8 cellular contexts compared by ENCODE assay signal in genomic region chrX:71283409-71284143, GRCh38. TPM values are rescaled to one million over a fixed set of nuclear protein-coding genes. Genes with fewer than 3 reads are reported as not detected.
DNase-seq lines count a peak whose midpoint lies in the region; ATAC-seq and TF ChIP-seq lines count a peak whose summit lies in the region.

A gene with protein sequence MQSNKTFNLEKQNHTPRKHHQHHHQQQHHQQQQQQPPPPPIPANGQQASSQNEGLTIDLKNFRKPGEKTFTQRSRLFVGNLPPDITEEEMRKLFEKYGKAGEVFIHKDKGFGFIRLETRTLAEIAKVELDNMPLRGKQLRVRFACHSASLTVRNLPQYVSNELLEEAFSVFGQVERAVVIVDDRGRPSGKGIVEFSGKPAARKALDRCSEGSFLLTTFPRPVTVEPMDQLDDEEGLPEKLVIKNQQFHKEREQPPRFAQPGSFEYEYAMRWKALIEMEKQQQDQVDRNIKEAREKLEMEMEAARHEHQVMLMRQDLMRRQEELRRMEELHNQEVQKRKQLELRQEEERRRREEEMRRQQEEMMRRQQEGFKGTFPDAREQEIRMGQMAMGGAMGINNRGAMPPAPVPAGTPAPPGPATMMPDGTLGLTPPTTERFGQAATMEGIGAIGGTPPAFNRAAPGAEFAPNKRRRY (plus strand): TSS chrX:71283635. CDS start chrX:71290638, 7,003 bp downstream.

- peaks cover 4% of the 10 kb centered on the region for H3K27me3 Mint-ChIP-seq in activated naive CD4-positive, alpha-beta T cell treated with anti-CD3 and anti-CD28 coated beads, Interleukin-2, amount 10 ng/mL, durations not matched to agents 7 days and 5 days

- peaks cover 24% of the 10 kb centered on the region for H3K4me1 Mint-ChIP-seq in activated naive CD4-positive, alpha-beta T cell treated with anti-CD3 and anti-CD28 coated beads, Interleukin-2, amount 10 ng/mL, durations not matched to agents 7 days and 5 days

- H3K27ac ChIP-seq in SK-N-MC (peak within 1 kb of the TSS; percentile 96), gastroesophageal sphincter (peak within 1 kb of the TSS; percentile 68 to 93 (median 88)), neutrophil (peak within 1 kb of the TSS; percentile 90), substantia nigra (ENCODE audit: low read depth, low read length, poor library complexity, severe bottlenecking) (peak within 1 kb of the TSS; percentile 87)

- H3K27me3 ChIP-seq in gastroesophageal sphincter (no peaks in the 10 kb centered on the region), neutrophil (no peaks in the 10 kb centered on the region)

- peak; percentile 82 for TF ChIP-seq POLR2A in NB4 (IDR thresholded peaks at IDR 0.05; ENCODE audit: extremely low read depth, insufficient read length)
- peak; percentile 46 to 50 for TF ChIP-seq POLR2A in gastroesophageal sphincter (IDR thresholded peaks at IDR 0.05)

- H3K4me3 ChIP-seq in HFF-Myc (replicated peaks; ENCODE audit: low read depth, low read length) = peak within 1 kb of the TSS; percentile 75
- peak within 1 kb of the TSS; percentile 97 for H3K4me3 ChIP-seq in NB4 (ENCODE audit: low read depth, low read length)
- H3K4me3 ChIP-seq in SK-N-MC = peak within 1 kb of the TSS; percentile 79
- peak within 1 kb of the TSS; percentile 50 to 63 for H3K4me3 ChIP-seq in gastroesophageal sphincter
- H3K4me3 ChIP-seq in neutrophil (ENCODE audit: low read depth in 1 of 2, low read length in 1 of 2) = peak within 1 kb of the TSS; percentile 69 to 76

- 55% methylated on average over 16 of the region's 56 CpGs; no CpG with 5 or more reads in 1 of the 2 donors for WGBS in gastroesophageal sphincter (ENCODE audit: low coverage in 1 of 2), 2 donors

- no peak for TF ChIP-seq EP300 in gastroesophageal sphincter (IDR thresholded peaks at IDR 0.05)

- H3K36me3 ChIP-seq in SK-N-MC (ENCODE audit: insufficient read depth, low read length) (peaks cover 34% of the 10 kb centered on the region), gastroesophageal sphincter (no peaks in the 10 kb centered on the region), neutrophil (no peaks in the 10 kb centered on the region)

- DNase-seq in GM03348 (ENCODE audit: low spot score) (peak; percentile 93), HFF-Myc (ENCODE audit: extremely low read depth, low read depth) (peak; percentile 97), NB4 (ENCODE audit: low read depth) (peak; percentile 98), SK-N-MC (ENCODE audit: low read depth, low spot score) (peak; percentile 93), substantia nigra (lab: John Stamatoyannopoulos, UW) (peak; percentile 29 to 90 (median 77))
- peak; percentile 90 for DNase-seq in activated naive CD4-positive, alpha-beta T cell treated with anti-CD3 and anti-CD28 coated beads, Interleukin-2, amount 10 ng/mL, durations not matched to agents 7 days and 5 days

- H3K4me1 ChIP-seq in gastroesophageal sphincter (peaks cover 0 to 42% (median 4%) of the 10 kb centered on the region in 3 donors), neutrophil (ENCODE audit: control insufficient read depth in 1 of 2, insufficient read depth in 1 of 2, low read depth in 1 of 2, low read length in 1 of 2) (peaks cover 13 to 22% of the 10 kb centered on the region in 2 experiments)

- H3K9me3 ChIP-seq in SK-N-MC (ENCODE audit: low read depth, low read length) (no peaks in the 10 kb centered on the region), gastroesophageal sphincter (no peaks in the 10 kb centered on the region), neutrophil (no peaks in the 10 kb centered on the region)

- peak within 1 kb of the TSS; percentile 90 for H3K9ac ChIP-seq in SK-N-MC (ENCODE audit: insufficient read length)

- H3K27ac Mint-ChIP-seq in activated naive CD4-positive, alpha-beta T cell treated with anti-CD3 and anti-CD28 coated beads, Interleukin-2, amount 10 ng/mL, durations not matched to agents 7 days and 5 days = peak within 1 kb of the TSS; percentile 99

- peak; percentile 97 for ATAC-seq in gastroesophageal sphincter

- no peaks in the 10 kb centered on the region for H3K9me3 Mint-ChIP-seq in activated naive CD4-positive, alpha-beta T cell treated with anti-CD3 and anti-CD28 coated beads, Interleukin-2, amount 10 ng/mL, durations not matched to agents 7 days and 5 days

- TF ChIP-seq CTCF in HFF-Myc (IDR thresholded peaks at IDR 0.05; ENCODE audit: low read depth, low read length, missing control alignments) (no peak), NB4 (IDR thresholded peaks at IDR 0.05; ENCODE audit: low read depth, low read length) (no peak), gastroesophageal sphincter (IDR thresholded peaks at IDR 0.05) (no peak), neutrophil (IDR thresholded peaks at IDR 0.05) (peak; percentile 36)

- H3K36me3 Mint-ChIP-seq in activated naive CD4-positive, alpha-beta T cell treated with anti-CD3 and anti-CD28 coated beads, Interleukin-2, amount 10 ng/mL, durations not matched to agents 7 days and 5 days = peaks cover 16% of the 10 kb centered on the region

- peak within 1 kb of the TSS; percentile 95 for H3K4me3 Mint-ChIP-seq in activated naive CD4-positive, alpha-beta T cell treated with anti-CD3 and anti-CD28 coated beads, Interleukin-2, amount 10 ng/mL, durations not matched to agents 7 days and 5 days

- CTCF ChIA-PET in activated naive CD4-positive, alpha-beta T cell treated with anti-CD3 and anti-CD28 coated beads, Interleukin-2, amount 10 ng/mL, durations not matched to agents 7 days and 5 days (lab: Charles Lee) = interaction anchor here (0.7 to 1.2 kb wide), 2 partner anchors 29 to 61 kb away, joined by 3 to 6 read pairs; partner anchors contain the start of gene ZMYM3

RNA-seq across cellular contexts. Expression of the gene that starts here (rescaled TPM):
- 100 to 1,000 TPM; 196 to 268 (median 213) TPM for total RNA-seq in gastroesophageal sphincter

Comparison
In these comparisons a context has a peak if more than half of its experiments do, and no peak if none do; other contexts are left out.
1. Peak in every context shown above with its lines: DNase-seq, ATAC-seq, H3K4me3 ChIP-seq and H3K27ac ChIP-seq.